14 cellular contexts compared by ENCODE assay signal in the genomic region with DNA sequence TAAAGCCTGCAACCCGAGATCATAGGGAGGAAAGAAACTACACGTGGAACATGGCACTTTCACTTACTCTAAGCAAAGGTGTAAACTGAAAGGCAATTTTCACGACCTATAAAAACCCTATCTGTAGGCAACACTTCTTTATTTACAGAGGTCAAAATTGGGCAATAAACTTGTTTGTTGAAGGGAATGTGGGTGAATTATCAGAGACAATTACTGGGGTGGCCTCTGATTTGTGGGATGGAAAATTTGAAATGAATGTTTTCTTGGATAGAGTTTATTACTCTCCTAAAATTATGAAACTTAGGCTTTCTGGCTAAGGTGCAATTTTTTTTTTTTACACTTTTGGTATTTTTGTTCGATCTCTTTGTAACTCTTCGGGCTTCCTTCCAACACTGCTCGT.
DNase-seq lines count a peak whose midpoint lies in the region; FAIRE-seq and TF ChIP-seq lines count a peak whose summit lies in the region.
"Had no signal": no experiment of that assay in that cellular context is flagged by ENCODE, and none has a peak within 500 bp of the region (broad histone marks: within the 10 kb centered on the region; RNA-seq: fewer than 3 reads in every experiment).

No MANE protein-coding gene starts in this region.

- H4K20me1 ChIP-seq in neural progenitor cell (ENCODE audit: low read depth): no peaks in the 10 kb centered on the region

- peaks cover 26% of the 10 kb centered on the region for H3F3A ChIP-seq in neural progenitor cell (ENCODE audit: low read depth)

- DNase-seq in NCI-H69 (lab: John Stamatoyannopoulos, UW) (peak; percentile 80), neural progenitor cell (ENCODE audit: low spot score) (no peak), frontal cortex (ENCODE audit: low spot score in 2 of 2) (no peak)
- DNase-seq in stimulated activated CD4-positive, alpha-beta T cell treated with anti-CD3 and anti-CD28 coated beads, Interleukin-4, amount 100 ng/mL, for 1 hour: no peak
- no peak for DNase-seq in activated CD4-positive, alpha-beta T cell treated with anti-CD3 and anti-CD28 coated beads, Interleukin-2, amount 50 U/mL, for 4 hours
- DNase-seq: ACHN; C1 segment of cervical spinal cord; Calu3; CD4-positive, alpha-beta T cell; DMS 273 treated with DMSO at 0.1 percent for 48 hours; HCEC 1CT had no signal

- CTCF ChIA-PET in HEK293 (lab: Yijun Ruan, JAX): no interaction called here

- no peak overlapping the region for H2AFZ ChIP-seq in neural progenitor cell (replicated peaks)

- H3K79me2 ChIP-seq in neural progenitor cell (ENCODE audit: low read depth): no peaks in the 10 kb centered on the region

- H3K9me3 ChIP-seq in HEK293 (ENCODE audit: control insufficient read depth, insufficient read depth, low read depth, low read length) (no peaks in the 10 kb centered on the region), neural progenitor cell (ENCODE audit: low read depth) (no peaks in the 10 kb centered on the region)

- FAIRE-seq in frontal cortex (lab: Jason Lieb, UNC): no peak
- FAIRE-seq: HTR-8/SVneo had no signal

- H3K27ac Mint-ChIP-seq in brain (peak overlapping the region in 2 of 5 experiments; percentile 12 to 68), neural progenitor cell (peak overlapping the region; percentile 80)
- H3K27ac Mint-ChIP-seq: CD4-positive, alpha-beta T cell had no signal

- H3K27me3 Mint-ChIP-seq in brain: peaks cover 21% of the 10 kb centered on the region
- peaks cover 2% of the 10 kb centered on the region for H3K27me3 Mint-ChIP-seq in neural progenitor cell (ENCODE audit: insufficient read depth, low read depth)
- H3K27me3 Mint-ChIP-seq: CD4-positive, alpha-beta T cell had no signal

- H3K4me3 ChIP-seq in HEK293 (ENCODE audit: low read depth, low read length) (no peak overlapping the region), neural progenitor cell (no peak overlapping the region)

- POLR2A ChIA-PET in HEK293 (lab: Yijun Ruan, JAX): no interaction called here

- no peak overlapping the region for H3K9ac ChIP-seq in neural progenitor cell

- H3K4me1 Mint-ChIP-seq in brain (peaks cover 58% of the 10 kb centered on the region), neural progenitor cell (peaks cover 80% of the 10 kb centered on the region)

- H3K4me1 ChIP-seq in HEK293 (ENCODE audit: control insufficient read depth, insufficient read depth, low read length): peaks cover 2% of the 10 kb centered on the region; the same call in 1 of the 2 replicates
- peaks cover 50% of the 10 kb centered on the region for H3K4me1 ChIP-seq in neural progenitor cell

- no peaks in the 10 kb centered on the region for H3K27me3 ChIP-seq in neural progenitor cell

- H3K9me3 Mint-ChIP-seq in brain: peaks cover 0 to 4% (median 0%) of the 10 kb centered on the region in 5 experiments
- peaks cover 2% of the 10 kb centered on the region for H3K9me3 Mint-ChIP-seq in neural progenitor cell
- H3K9me3 Mint-ChIP-seq: CD4-positive, alpha-beta T cell had no signal

- H3K27ac ChIP-seq in HEK293 (ENCODE audit: extremely low read depth, low read depth, low read length) (no peak overlapping the region), neural progenitor cell (peak overlapping the region; percentile 26)

- peak overlapping the region in 4 of 5 experiments; percentile 51 to 84 (median 72) for H3K4me3 Mint-ChIP-seq in brain
- peak overlapping the region; percentile 65 for H3K4me3 Mint-ChIP-seq in neural progenitor cell
- H3K4me3 Mint-ChIP-seq: CD4-positive, alpha-beta T cell had no signal

- TF ChIP-seq CTCF in HEK293 (tag by site-specific recombination; IDR thresholded peaks at IDR 0.05) (no peak), brain (conservative IDR thresholded peaks at IDR 0.05) (no peak), neural progenitor cell (IDR thresholded peaks at IDR 0.05) (no peak)

- H3K4me2 ChIP-seq in neural progenitor cell: peak overlapping the region; percentile 63

- H3K36me3 ChIP-seq in HEK293 (ENCODE audit: control insufficient read depth in 2 of 2, insufficient read depth in 1 of 2, low read length in 2 of 2) (no peaks in the 10 kb centered on the region), neural progenitor cell (no peaks in the 10 kb centered on the region)

- H3K36me3 Mint-ChIP-seq in brain (no peaks in the 10 kb centered on the region), neural progenitor cell (no peaks in the 10 kb centered on the region)

TF ChIP-seq in HEK293, 187 proteins besides CTCF, POLR2A, EP300 and RAD21:
- TF ChIP-seq, protein P1, sequence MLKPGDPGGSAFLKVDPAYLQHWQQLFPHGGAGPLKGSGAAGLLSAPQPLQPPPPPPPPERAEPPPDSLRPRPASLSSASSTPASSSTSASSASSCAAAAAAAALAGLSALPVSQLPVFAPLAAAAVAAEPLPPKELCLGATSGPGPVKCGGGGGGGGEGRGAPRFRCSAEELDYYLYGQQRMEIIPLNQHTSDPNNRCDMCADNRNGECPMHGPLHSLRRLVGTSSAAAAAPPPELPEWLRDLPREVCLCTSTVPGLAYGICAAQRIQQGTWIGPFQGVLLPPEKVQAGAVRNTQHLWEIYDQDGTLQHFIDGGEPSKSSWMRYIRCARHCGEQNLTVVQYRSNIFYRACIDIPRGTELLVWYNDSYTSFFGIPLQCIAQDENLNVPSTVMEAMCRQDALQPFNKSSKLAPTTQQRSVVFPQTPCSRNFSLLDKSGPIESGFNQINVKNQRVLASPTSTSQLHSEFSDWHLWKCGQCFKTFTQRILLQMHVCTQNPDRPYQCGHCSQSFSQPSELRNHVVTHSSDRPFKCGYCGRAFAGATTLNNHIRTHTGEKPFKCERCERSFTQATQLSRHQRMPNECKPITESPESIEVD (tag by site-specific recombination; IDR thresholded peaks at IDR 0.05): peak; percentile 52
- TF ChIP-seq ZFHX2 (tag by site-specific recombination; conservative IDR thresholded peaks at IDR 0.05): peak; percentile 36
- TF ChIP-seq, protein P2, sequence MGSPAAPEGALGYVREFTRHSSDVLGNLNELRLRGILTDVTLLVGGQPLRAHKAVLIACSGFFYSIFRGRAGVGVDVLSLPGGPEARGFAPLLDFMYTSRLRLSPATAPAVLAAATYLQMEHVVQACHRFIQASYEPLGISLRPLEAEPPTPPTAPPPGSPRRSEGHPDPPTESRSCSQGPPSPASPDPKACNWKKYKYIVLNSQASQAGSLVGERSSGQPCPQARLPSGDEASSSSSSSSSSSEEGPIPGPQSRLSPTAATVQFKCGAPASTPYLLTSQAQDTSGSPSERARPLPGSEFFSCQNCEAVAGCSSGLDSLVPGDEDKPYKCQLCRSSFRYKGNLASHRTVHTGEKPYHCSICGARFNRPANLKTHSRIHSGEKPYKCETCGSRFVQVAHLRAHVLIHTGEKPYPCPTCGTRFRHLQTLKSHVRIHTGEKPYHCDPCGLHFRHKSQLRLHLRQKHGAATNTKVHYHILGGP (tag by site-specific recombination; IDR thresholded peaks at IDR 0.05): 0 out of 2 replicates have a peak, but pooled peaks have one; percentile 51
- no peak for TF ChIP-seq FEZF1 (tag by site-specific recombination; IDR thresholded peaks at IDR 0.05)
TF ChIP-seq in HEK293: peak in this region for 3.
